8 cellular contexts compared by ENCODE assay signal in the genomic region with DNA sequence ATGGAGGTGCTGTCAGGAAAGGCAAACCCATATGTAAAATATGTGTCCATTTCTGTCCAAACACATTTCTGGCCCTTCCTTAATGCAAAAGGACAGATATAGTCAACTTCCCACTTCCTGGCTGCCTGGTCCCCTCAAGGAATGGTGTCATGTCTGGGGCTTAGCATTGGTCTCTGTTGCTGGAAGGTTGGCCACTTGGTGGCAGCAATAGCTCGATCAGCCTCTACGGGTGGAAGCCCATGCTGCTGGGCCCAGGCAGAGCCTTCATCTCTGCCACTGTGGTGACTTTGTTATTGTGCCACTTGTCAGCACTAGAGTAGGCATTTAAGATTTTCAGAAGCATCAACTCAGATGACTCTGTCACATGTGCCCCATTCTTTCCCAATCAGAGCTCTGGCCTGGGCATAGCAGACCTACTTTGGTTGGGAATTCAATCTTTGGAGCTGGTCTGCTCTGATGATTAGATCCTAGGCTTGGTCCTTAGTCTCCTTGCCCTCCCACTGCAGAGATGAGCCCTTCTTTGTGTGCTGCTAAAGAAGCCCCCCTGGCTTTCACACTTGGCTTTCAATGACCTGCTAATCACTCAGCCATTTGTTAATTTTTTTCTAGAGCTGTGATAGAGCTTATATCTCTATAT. TPM values are rescaled to one million over a fixed set of nuclear protein-coding genes. Genes with fewer than 3 reads are reported as not detected.
DNase-seq lines count a peak whose midpoint lies in the region; ATAC-seq, FAIRE-seq and TF ChIP-seq lines count a peak whose summit lies in the region.

No MANE protein-coding gene starts in this region.

- H3K4me3 Mint-ChIP-seq in activated naive CD8-positive, alpha-beta T cell treated with anti-CD3 and anti-CD28 coated beads, Interleukin-2, amount 10 ng/mL, durations not matched to agents 7 days and 5 days, result no peak overlapping the region
- H3K4me3 Mint-ChIP-seq in progenitor cell of endocrine pancreas (ENCODE audit: low read depth), result no peak overlapping the region

- TF ChIP-seq CTCF in BE2C (IDR thresholded peaks at IDR 0.05; ENCODE audit: low read depth, low read length) (peak; percentile 93), Panc1 (IDR thresholded peaks at IDR 0.05) (peak; percentile 88), heart left ventricle (IDR thresholded peaks at IDR 0.05) (peak; percentile 59 to 83 (median 76)), progenitor cell of endocrine pancreas (IDR thresholded peaks at IDR 0.05; ENCODE audit: unreplicated experiment) (peak; percentile 77)

- BruUV-seq in Panc1 (replicated peaks; lab: Mats Ljungman, UMichigan), result no TSS peak

- WGBS in heart left ventricle, 4 donors, result 0 to 7% (median 4%) methylated on average over 2 of the region's 2 CpGs

- CTCF ChIA-PET in Panc1 (lab: Charles Lee), result interaction anchor here (0.5 to 1.8 kb wide), 5 partner anchors 106 to 223 kb away, joined by 3 to 18 read pairs (median 5); no protein-coding TSS in a partner anchor

- peaks cover 8% of the 10 kb centered on the region for H3K27me3 Mint-ChIP-seq in activated naive CD8-positive, alpha-beta T cell treated with anti-CD3 and anti-CD28 coated beads, Interleukin-2, amount 10 ng/mL, durations not matched to agents 7 days and 5 days
- H3K27me3 Mint-ChIP-seq in progenitor cell of endocrine pancreas, result no peaks in the 10 kb centered on the region

- DNase-seq in BE2C, result peak; percentile 83
- peak; percentile 50 for DNase-seq in HTR-8/SVneo (ENCODE audit: insufficient read length, low spot score)
- peak; percentile 41 for DNase-seq in Panc1 (ENCODE audit: low read depth, low spot score)
- DNase-seq in activated naive CD8-positive, alpha-beta T cell treated with anti-CD3 and anti-CD28 coated beads, Interleukin-2, amount 10 ng/mL, durations not matched to agents 7 days and 5 days, result peak; percentile 62
- DNase-seq in heart left ventricle, result peak; percentile 58 to 77 (median 68)
- peak; percentile 38 for DNase-seq in progenitor cell of endocrine pancreas (ENCODE audit: low spot score, unreplicated experiment)
- DNase-seq in cortex of kidney (lab: John Stamatoyannopoulos, UW), result no peak

- POLR2A ChIA-PET in Panc1 (lab: Charles Lee), result no interaction called here
- POLR2A ChIA-PET in activated naive CD8-positive, alpha-beta T cell treated with anti-CD3 and anti-CD28 coated beads, Interleukin-2, amount 10 ng/mL, durations not matched to agents 7 days and 5 days (lab: Charles Lee), result no interaction called here

- H3K9me3 Mint-ChIP-seq in activated naive CD8-positive, alpha-beta T cell treated with anti-CD3 and anti-CD28 coated beads, Interleukin-2, amount 10 ng/mL, durations not matched to agents 7 days and 5 days, result no peaks in the 10 kb centered on the region
- H3K9me3 Mint-ChIP-seq in progenitor cell of endocrine pancreas (ENCODE audit: low read depth), result peaks cover 6% of the 10 kb centered on the region

- H3K36me3 ChIP-seq in BE2C, result no peaks in the 10 kb centered on the region
- no peaks in the 10 kb centered on the region for H3K36me3 ChIP-seq in Panc1 (ENCODE audit: control insufficient read depth, insufficient read depth, low read length)
- no peaks in the 10 kb centered on the region for H3K36me3 ChIP-seq in heart left ventricle

- H3K4me3 ChIP-seq in BE2C (ENCODE audit: low read depth, low read length) (no peak overlapping the region), Panc1 (ENCODE audit: low read depth in 2 of 2, low read length in 2 of 2) (no peak overlapping the region), heart left ventricle (no peak overlapping the region)

- no peaks in the 10 kb centered on the region for H3K36me3 Mint-ChIP-seq in activated naive CD8-positive, alpha-beta T cell treated with anti-CD3 and anti-CD28 coated beads, Interleukin-2, amount 10 ng/mL, durations not matched to agents 7 days and 5 days
- no peaks in the 10 kb centered on the region for H3K36me3 Mint-ChIP-seq in progenitor cell of endocrine pancreas (ENCODE audit: insufficient read depth)

- H3K27me3 ChIP-seq in BE2C (no peaks in the 10 kb centered on the region), Panc1 (ENCODE audit: control insufficient read depth, insufficient read depth, low read length) (no peaks in the 10 kb centered on the region; the same call in 1 of the 2 replicates), heart left ventricle (no peaks in the 10 kb centered on the region)

- intact Hi-C loops in Panc1 (cut with micrococcal nuclease; ENCODE audit: unreplicated experiment) (loop anchor here (1.0 kb wide), 1 partner anchor 192 kb away; no protein-coding TSS in a partner anchor), heart left ventricle (cut with DNase I) (loop anchor here in 9 of 10 donors (1.0 to 5.0 kb wide), 3 partner anchors 107 to 193 kb away; no protein-coding TSS in a partner anchor)

- TF ChIP-seq POLR2A in heart left ventricle (IDR thresholded peaks at IDR 0.05), result no peak

- peak; percentile 59 for FAIRE-seq in HTR-8/SVneo (lab: Jason Lieb, UNC)

- H3K9me3 ChIP-seq in BE2C, result no peaks in the 10 kb centered on the region
- H3K9me3 ChIP-seq in Panc1 (ENCODE audit: control insufficient read depth, insufficient read depth, low read depth, low read length), result no peaks in the 10 kb centered on the region
- no peaks in the 10 kb centered on the region for H3K9me3 ChIP-seq in heart left ventricle

- no peak overlapping the region for H3K27ac Mint-ChIP-seq in activated naive CD8-positive, alpha-beta T cell treated with anti-CD3 and anti-CD28 coated beads, Interleukin-2, amount 10 ng/mL, durations not matched to agents 7 days and 5 days
- no peak overlapping the region for H3K27ac Mint-ChIP-seq in progenitor cell of endocrine pancreas

- ATAC-seq in GM18868 (IDR thresholded peaks at IDR 0.05; ENCODE audit: unreplicated experiment) (peak; percentile 80), Panc1 (peak; percentile 99), heart left ventricle (peak; percentile 93 to 99 (median 96))
- ATAC-seq in activated naive CD8-positive, alpha-beta T cell treated with anti-CD3 and anti-CD28 coated beads, Interleukin-2, amount 10 ng/mL, durations not matched to agents 7 days and 5 days (ENCODE audit: low read depth), result peak; percentile 87

- no peaks in the 10 kb centered on the region for H3K4me1 ChIP-seq in BE2C
- no peaks in the 10 kb centered on the region for H3K4me1 ChIP-seq in Panc1 (ENCODE audit: control insufficient read depth, insufficient read depth, low read length)
- H3K4me1 ChIP-seq in heart left ventricle, result no peaks in the 10 kb centered on the region

- H3K27ac ChIP-seq in Panc1 (ENCODE audit: low read length) (no peak overlapping the region), heart left ventricle (no peak overlapping the region)

- peaks cover 5% of the 10 kb centered on the region for H3K4me1 Mint-ChIP-seq in activated naive CD8-positive, alpha-beta T cell treated with anti-CD3 and anti-CD28 coated beads, Interleukin-2, amount 10 ng/mL, durations not matched to agents 7 days and 5 days
- no peaks in the 10 kb centered on the region for H3K4me1 Mint-ChIP-seq in progenitor cell of endocrine pancreas (ENCODE audit: low read depth)

- in situ Hi-C loops in Panc1 (cut with HindIII; ENCODE audit: low pct_unique_long_range_greater_than_20kb, low sequenced_read_pairs), result no loop called here

RNA-seq across cellular contexts. Expression of a gene that starts 51.0 kb away (rescaled TPM):
- polyA plus RNA-seq in BE2C (2012; ENCODE audit: insufficient read depth, insufficient read length, low read depth), result 14.1 TPM
- 0.05 TPM for total RNA-seq in Panc1 (2021; ENCODE audit: unreplicated experiment)
- 0.07 TPM for polyA plus RNA-seq in Panc1 (2012; ENCODE audit: insufficient read length)
- not detected for total RNA-seq in activated naive CD8-positive, alpha-beta T cell treated with anti-CD3 and anti-CD28 coated beads, Interleukin-2, amount 10 ng/mL, durations not matched to agents 7 days and 5 days
- 10 to 100 TPM in 1 of 9 donors, 1 to 10 TPM in 8; 3.7 to 11.1 (median 4.8) TPM for total RNA-seq in heart left ventricle
- 1 to 10 TPM; 3.3 to 5.7 TPM for polyA plus RNA-seq in heart left ventricle
- total RNA-seq in progenitor cell of endocrine pancreas, result 9.5 and 12.7 TPM in 2 replicates

RNA-seq across cellular contexts. Expression of a gene that starts 58.5 kb away (rescaled TPM):
- polyA plus RNA-seq in BE2C (2012; ENCODE audit: insufficient read depth, insufficient read length, low read depth), result 46.7 TPM
- total RNA-seq in Panc1 (2021; ENCODE audit: unreplicated experiment) (69.5 TPM), heart left ventricle (10 to 100 TPM; 48.1 to 78.0 (median 63.0) TPM), progenitor cell of endocrine pancreas (130 and 136 TPM in 2 replicates)
- 28.8 TPM for polyA plus RNA-seq in Panc1 (2012; ENCODE audit: insufficient read length)
- 10 to 100 TPM; 61.5 to 68.6 TPM for total RNA-seq in activated naive CD8-positive, alpha-beta T cell treated with anti-CD3 and anti-CD28 coated beads, Interleukin-2, amount 10 ng/mL, durations not matched to agents 7 days and 5 days
- polyA plus RNA-seq in heart left ventricle, result 10 to 100 TPM; 36.0 to 40.7 TPM
